Comparison of ENCODE assay signal across 8 cellular contexts in the genomic region with DNA sequence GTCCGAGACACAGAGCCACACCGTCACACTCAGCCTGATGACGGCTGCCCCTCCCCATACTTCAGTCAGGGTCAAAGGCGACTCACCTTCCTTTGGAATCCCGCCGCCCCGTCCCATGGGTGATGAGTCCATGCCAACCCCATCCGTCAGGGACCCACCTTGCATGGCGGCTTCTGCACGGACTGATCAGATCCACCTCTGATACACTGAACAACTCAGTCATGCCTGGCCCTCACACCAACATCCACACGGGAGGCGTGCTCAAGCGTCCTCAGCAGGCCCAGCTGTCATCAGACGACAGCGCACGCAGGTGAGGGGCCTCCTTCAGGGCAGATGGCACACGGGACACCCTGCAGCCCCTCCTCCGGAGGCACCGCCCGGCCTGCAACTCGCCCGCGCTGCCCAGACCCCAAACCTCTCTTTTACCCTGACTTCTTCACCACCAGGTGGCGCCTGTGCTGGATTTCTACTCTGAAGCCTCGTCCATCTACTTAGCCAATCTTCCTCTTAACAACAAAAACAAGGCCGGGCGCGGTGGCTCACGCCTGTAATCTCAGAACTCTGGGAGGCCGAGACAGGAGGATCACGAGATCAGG.
DNase-seq lines count a peak whose midpoint lies in the region; ATAC-seq and TF ChIP-seq lines count a peak whose summit lies in the region.

No MANE protein-coding gene starts in this region.

- peak in 53 of 56 donors; percentile 15 to 72 (median 57) for TF ChIP-seq CTCF in dorsolateral prefrontal cortex (IDR thresholded peaks at IDR 0.05 in 54 of 56, conservative IDR thresholded peaks at IDR 0.05 in 2 of 56; ENCODE audit: low read depth in 1 of 56, partially characterized antibody in 56 of 56)

- intact Hi-C loops in dorsolateral prefrontal cortex (cut with DNase I) = loop anchor here in 1 of 2 donors (2.0 to 5.0 kb wide), 3 partner anchors 67 to 301 kb away; no protein-coding TSS in a partner anchor

- peaks cover 7% of the 10 kb centered on the region for H3K36me3 Mint-ChIP-seq in T-cell

- DNase-seq in EH (ENCODE audit: low read depth) = peak; percentile 51
- DNase-seq in T-cell = peak in 23 of 34 experiments; percentile 12 to 67 (median 45)
- peak in 2 of 10 donors; percentile 21 to 62 for DNase-seq in dorsolateral prefrontal cortex
- peak; percentile 47 for DNase-seq in myocyte (ENCODE audit: low read depth)
- no peak for DNase-seq in mesenteric fat pad (ENCODE audit: low spot score)

- ATAC-seq in HG03354 (IDR thresholded peaks at IDR 0.05; ENCODE audit: poor library complexity, severe bottlenecking, unreplicated experiment) = peak; percentile 64
- ATAC-seq in T-cell (replicated peaks in 1 of 4) = peak in 2 of 4 experiments; percentile 48 to 63
- ATAC-seq in GM21786 (IDR thresholded peaks at IDR 0.05; ENCODE audit: unreplicated experiment) = no peak
- no peak for ATAC-seq in HG02759 (IDR thresholded peaks at IDR 0.05; ENCODE audit: unreplicated experiment)

- CTCF ChIA-PET in T-cell (lab: Charles Lee) = no interaction called here

- peaks cover 0 to 3% (median 0%) of the 10 kb centered on the region in 3 donors for H3K9me3 Mint-ChIP-seq in T-cell

- no peak overlapping the region for H3K4me3 ChIP-seq in dorsolateral prefrontal cortex

- POLR2A ChIA-PET in T-cell (lab: Charles Lee) = no interaction called here

- no peak overlapping the region for H3K4me3 Mint-ChIP-seq in T-cell

- no peaks in the 10 kb centered on the region for H3K27me3 Mint-ChIP-seq in T-cell

- H3K4me1 Mint-ChIP-seq in T-cell = peaks cover 35 to 48% (median 36%) of the 10 kb centered on the region in 3 donors

- peak overlapping the region in 1 of 2 donors; percentile 19 for H3K27ac Mint-ChIP-seq in T-cell

- no peak overlapping the region for H3K27ac ChIP-seq in dorsolateral prefrontal cortex

- H3K27me3 ChIP-seq in dorsolateral prefrontal cortex = no peaks in the 10 kb centered on the region
